ENCODE assay signal across 8 cellular contexts in the genomic region with DNA sequence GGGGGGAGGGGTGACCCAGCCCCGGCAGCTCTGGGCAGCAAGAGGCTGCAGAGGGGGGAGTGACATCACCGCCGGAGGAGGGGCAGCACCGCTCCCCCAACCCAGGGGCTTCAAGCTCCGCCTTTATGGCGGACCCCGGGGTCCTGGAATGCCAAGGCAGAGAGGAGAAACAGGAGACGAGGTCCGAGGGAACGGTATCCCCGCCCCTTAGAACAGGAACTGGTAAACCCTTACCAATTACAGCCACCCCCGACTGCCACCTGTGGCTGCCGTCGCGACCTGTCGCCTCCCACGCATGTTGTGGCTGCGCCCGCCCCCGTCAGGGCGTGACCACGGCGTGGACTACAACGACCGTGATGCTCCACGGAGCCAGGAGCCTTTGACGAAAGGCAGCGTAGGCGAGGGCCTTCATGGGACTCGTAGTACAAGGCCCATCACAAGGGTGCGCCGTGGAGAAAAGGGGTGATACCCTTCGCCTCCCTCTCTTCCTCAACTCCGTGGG. TPM values are rescaled to one million over a fixed set of nuclear protein-coding genes. Genes with fewer than 3 reads are reported as not detected.
A peak's percentile ranks its signal among the peaks of the same experiment; 100 is the strongest.
DNase-seq lines count a peak whose midpoint lies in the region; ATAC-seq, FAIRE-seq and TF ChIP-seq lines count a peak whose summit lies in the region.

No MANE protein-coding gene starts in this region.

- TF ChIP-seq POLR2A in tibial nerve (IDR thresholded peaks at IDR 0.05), result no peak

- peak overlapping the region; percentile 25 to 57 (median 51) for H3K4me3 ChIP-seq in heart right ventricle
- peak overlapping the region; percentile 31 to 65 (median 50) for H3K4me3 ChIP-seq in tibial nerve

- peak overlapping the region; percentile 80 for H3K4me3 Mint-ChIP-seq in activated naive CD8-positive, alpha-beta T cell treated with anti-CD3 and anti-CD28 coated beads, Interleukin-2, amount 10 ng/mL, durations not matched to agents 7 days and 5 days

- H3K36me3 ChIP-seq in heart right ventricle (no peaks in the 10 kb centered on the region), tibial nerve (no peaks in the 10 kb centered on the region)

- no peak for TF ChIP-seq EP300 in tibial nerve (IDR thresholded peaks at IDR 0.05)

- peaks cover 29% of the 10 kb centered on the region for H3K27me3 Mint-ChIP-seq in activated naive CD8-positive, alpha-beta T cell treated with anti-CD3 and anti-CD28 coated beads, Interleukin-2, amount 10 ng/mL, durations not matched to agents 7 days and 5 days

- peaks cover 37% of the 10 kb centered on the region for H3K4me1 Mint-ChIP-seq in activated naive CD8-positive, alpha-beta T cell treated with anti-CD3 and anti-CD28 coated beads, Interleukin-2, amount 10 ng/mL, durations not matched to agents 7 days and 5 days

- DNase-seq in CMK (ENCODE audit: low read depth) (peak; percentile 91), HTR-8/SVneo (ENCODE audit: insufficient read length, low spot score) (peak; percentile 72), SKM-1 treated with dmso at 0.1 percent for 144 hours (lab: John Stamatoyannopoulos, UW; ENCODE audit: unreplicated experiment) (peak; percentile 66), heart right ventricle (peak; percentile 87 to 88), posterior vena cava (ENCODE audit: low spot score) (peak; percentile 93), tibial nerve (ENCODE audit: low spot score in 2 of 2) (peak; percentile 45 to 50)
- peak; percentile 88 for DNase-seq in activated naive CD8-positive, alpha-beta T cell treated with anti-CD3 and anti-CD28 coated beads, Interleukin-2, amount 10 ng/mL, durations not matched to agents 7 days and 5 days

- H3K9me3 ChIP-seq in heart right ventricle (no peaks in the 10 kb centered on the region), tibial nerve (no peaks in the 10 kb centered on the region)

- H3K27me3 ChIP-seq in heart right ventricle (peaks cover 0 to 55% (median 49%) of the 10 kb centered on the region in 7 donors), tibial nerve (peaks cover 0 to 67% of the 10 kb centered on the region in 2 donors)

- H3K27ac ChIP-seq in heart right ventricle, result peak overlapping the region; percentile 63 to 86 (median 74)
- H3K27ac ChIP-seq in tibial nerve, result peak overlapping the region in 3 of 4 donors; percentile 71 to 87 (median 84)

- peak overlapping the region; percentile 91 for H3K27ac Mint-ChIP-seq in activated naive CD8-positive, alpha-beta T cell treated with anti-CD3 and anti-CD28 coated beads, Interleukin-2, amount 10 ng/mL, durations not matched to agents 7 days and 5 days

- peaks cover 7% of the 10 kb centered on the region for H3K36me3 Mint-ChIP-seq in activated naive CD8-positive, alpha-beta T cell treated with anti-CD3 and anti-CD28 coated beads, Interleukin-2, amount 10 ng/mL, durations not matched to agents 7 days and 5 days

- FAIRE-seq in HTR-8/SVneo (lab: Jason Lieb, UNC), result peak; percentile 82

- WGBS in heart right ventricle, 2 donors, result 1 to 2% methylated on average over 29 to 34 of the region's 34 CpGs
- 2 to 3% methylated on average over 20 to 24 of the region's 34 CpGs for WGBS in tibial nerve, 2 donors

- POLR2A ChIA-PET in activated naive CD8-positive, alpha-beta T cell treated with anti-CD3 and anti-CD28 coated beads, Interleukin-2, amount 10 ng/mL, durations not matched to agents 7 days and 5 days (lab: Charles Lee), result interaction anchor here (0.6 to 1.5 kb wide), 5 partner anchors 10 to 178 kb away, joined by 3 to 12 read pairs (median 4); partner anchors contain the start of genes JOSD2 and NR1H2

- TF ChIP-seq CTCF in heart right ventricle (IDR thresholded peaks at IDR 0.05) (no peak), tibial nerve (IDR thresholded peaks at IDR 0.05) (no peak)

- ATAC-seq in GM19467 (IDR thresholded peaks at IDR 0.05; ENCODE audit: unreplicated experiment), result peak; percentile 39
- ATAC-seq in activated naive CD8-positive, alpha-beta T cell treated with anti-CD3 and anti-CD28 coated beads, Interleukin-2, amount 10 ng/mL, durations not matched to agents 7 days and 5 days (ENCODE audit: low read depth), result peak; percentile 72
- ATAC-seq in heart right ventricle, result peak; percentile 60 to 74 (median 66)

- no peaks in the 10 kb centered on the region for H3K9me3 Mint-ChIP-seq in activated naive CD8-positive, alpha-beta T cell treated with anti-CD3 and anti-CD28 coated beads, Interleukin-2, amount 10 ng/mL, durations not matched to agents 7 days and 5 days

- intact Hi-C loops in heart right ventricle (cut with DNase I), result no loop called here
- intact Hi-C loops in posterior vena cava (cut with DNase I), result loop anchor here in 1 of 2 donors (5.0 kb wide), 1 partner anchor 1036 kb away; no protein-coding TSS in a partner anchor

- H3K4me1 ChIP-seq in heart right ventricle (peaks cover 0 to 45% (median 19%) of the 10 kb centered on the region in 9 donors), tibial nerve (peaks cover 0 to 51% (median 12%) of the 10 kb centered on the region in 4 donors)

RNA-seq across cellular contexts. Expression of gene KCNC3, which starts 4.1 kb away (rescaled TPM):
- 1 to 10 TPM; 1.1 to 1.4 TPM for total RNA-seq in activated naive CD8-positive, alpha-beta T cell treated with anti-CD3 and anti-CD28 coated beads, Interleukin-2, amount 10 ng/mL, durations not matched to agents 7 days and 5 days
- total RNA-seq in heart right ventricle (1 to 10 TPM; 1.4 to 4.0 (median 2.4) TPM), posterior vena cava (under 1 TPM; 0.83 to 0.90 TPM), tibial nerve (1 to 10 TPM in 1 of 4 donors, under 1 TPM in 3; 0.21 to 1.2 (median 0.71) TPM)
- polyA plus RNA-seq in heart right ventricle, result 1 to 10 TPM in 1 of 2 donors, under 1 TPM in 1; 0.88 to 1.1 TPM

RNA-seq across cellular contexts. Expression of gene NAPSA, which starts 32.2 kb away (rescaled TPM):
- 1 to 10 TPM; 4.8 to 5.4 TPM for total RNA-seq in activated naive CD8-positive, alpha-beta T cell treated with anti-CD3 and anti-CD28 coated beads, Interleukin-2, amount 10 ng/mL, durations not matched to agents 7 days and 5 days
- total RNA-seq in heart right ventricle, result under 1 TPM in 2 of 10 donors, not detected in 8; 0.22 to 0.56 TPM
- polyA plus RNA-seq in heart right ventricle, result 1 to 10 TPM in 1 of 2 donors, under 1 TPM in 1; 0.25 to 1.1 TPM
- total RNA-seq in posterior vena cava, result under 1 TPM; 0.33 to 0.37 TPM
- total RNA-seq in tibial nerve, result 1 to 10 TPM in 1 of 4 donors, under 1 TPM in 1, not detected in 2; 0.39 to 2.1 TPM

RNA-seq across cellular contexts. Expression of gene NR1H2, which starts 43.0 kb away (rescaled TPM):
- total RNA-seq in activated naive CD8-positive, alpha-beta T cell treated with anti-CD3 and anti-CD28 coated beads, Interleukin-2, amount 10 ng/mL, durations not matched to agents 7 days and 5 days, result 10 to 100 TPM; 81.6 to 82.8 TPM
- 10 to 100 TPM; 64.0 to 96.7 (median 69.8) TPM for total RNA-seq in heart right ventricle
- 100 to 1,000 TPM in 1 of 2 donors, 10 to 100 TPM in 1; 90.7 to 125 TPM for polyA plus RNA-seq in heart right ventricle
- total RNA-seq in posterior vena cava, result 10 to 100 TPM; 65.0 to 82.3 TPM
- 100 to 1,000 TPM in 1 of 4 donors, 10 to 100 TPM in 3; 80.2 to 125 (median 93.7) TPM for total RNA-seq in tibial nerve

RNA-seq across cellular contexts. Expression of gene POLD1, which starts 50.9 kb away (rescaled TPM):
- 100 to 1,000 TPM; 131 to 143 TPM for total RNA-seq in activated naive CD8-positive, alpha-beta T cell treated with anti-CD3 and anti-CD28 coated beads, Interleukin-2, amount 10 ng/mL, durations not matched to agents 7 days and 5 days
- total RNA-seq in heart right ventricle, result 10 to 100 TPM in 6 of 10 donors, 1 to 10 TPM in 4; 4.2 to 15.0 (median 10.7) TPM
- 10 to 100 TPM; 14.2 to 28.3 TPM for polyA plus RNA-seq in heart right ventricle
- total RNA-seq in posterior vena cava, result 10 to 100 TPM; 10.4 to 12.3 TPM
- 10 to 100 TPM; 10.8 to 28.2 (median 15.5) TPM for total RNA-seq in tibial nerve

Comparison
In these comparisons a context has a peak if more than half of its experiments do, and no peak if none do; other contexts are left out.
1. Peak in every context shown above with its lines: DNase-seq, ATAC-seq, H3K4me3 ChIP-seq and H3K27ac ChIP-seq.